8 cellular contexts compared by ENCODE assay signal in genomic region chr1:17922833-17923232, GRCh38.
A peak's percentile ranks its signal among the peaks of the same experiment; 100 is the strongest.
DNase-seq lines count a peak whose midpoint lies in the region; ATAC-seq and TF ChIP-seq lines count a peak whose summit lies in the region.

No MANE protein-coding gene starts in this region.

- no peak overlapping the region for H2BK12ac ChIP-seq in H9 (ENCODE audit: insufficient read length, low read depth, low read length)

- no peak overlapping the region for H3K27ac Mint-ChIP-seq in Calu3 (ENCODE audit: unreplicated experiment)
- H3K27ac Mint-ChIP-seq in H9: no peak overlapping the region
- no peak overlapping the region for H3K27ac Mint-ChIP-seq in neural crest cell (ENCODE audit: unreplicated experiment)

- peak; percentile 31 for DNase-seq in Calu3
- peak; percentile 49 for DNase-seq in H9
- DNase-seq in NCI-H748 (lab: John Stamatoyannopoulos, UW; ENCODE audit: unreplicated experiment): peak; percentile 57
- peak; percentile 63 for DNase-seq in choroid plexus epithelial cell (ENCODE audit: low read depth)
- DNase-seq in neural crest cell (ENCODE audit: low read depth, low spot score): peak; percentile 52
- no peak for DNase-seq in OCI-M2 (lab: John Stamatoyannopoulos, UW; ENCODE audit: unreplicated experiment)
- no peak for DNase-seq in T-helper 9 cell

- no peak overlapping the region for H2AK5ac ChIP-seq in H9 (ENCODE audit: insufficient read length, low read length)

- no peaks in the 10 kb centered on the region for H3K23me2 ChIP-seq in H9 (ENCODE audit: insufficient read length, low read depth, low read length, poor library complexity, severe bottlenecking)

- H3K14ac ChIP-seq in H9 (ENCODE audit: insufficient read depth, low read length): no peak overlapping the region

- H2BK120ac ChIP-seq in H9 (ENCODE audit: low read depth, low read length, poor library complexity, severe bottlenecking): no peak overlapping the region

- no peak overlapping the region for H3T11ph ChIP-seq in H9 (ENCODE audit: low read length)

- H3K9me3 ChIP-seq in H9 (ENCODE audit: control insufficient read depth, low read depth, low read length): no peaks in the 10 kb centered on the region

- H3K9ac ChIP-seq in H9 (ENCODE audit: extremely low read depth, insufficient read length, low read length): no peak overlapping the region

- WGBS in H9 (ENCODE audit: extremely low coverage, insufficient read length, low lambda C conversion rate): no CpG with 5 or more reads among the region's 6 CpGs

- intact Hi-C loops in Calu3 (cut with micrococcal nuclease; ENCODE audit: unreplicated experiment): loop anchor here (10.0 kb wide), 3 partner anchors 182 to 652 kb away; partner anchors contain the start of gene IGSF21

- H3K27ac ChIP-seq in H9 (ENCODE audit: insufficient read length, low read depth, low read length): no peak overlapping the region

- H3K36me3 Mint-ChIP-seq in Calu3 (ENCODE audit: insufficient read depth, unreplicated experiment) (no peaks in the 10 kb centered on the region), H9 (ENCODE audit: insufficient read depth in 1 of 3, low read depth in 3 of 3) (no peaks in the 10 kb centered on the region), neural crest cell (ENCODE audit: low read depth) (no peaks in the 10 kb centered on the region)

- no peaks in the 10 kb centered on the region for H4K20me1 ChIP-seq in H9 (ENCODE audit: control insufficient read depth, insufficient read depth, insufficient read length)

- H3K4me3 Mint-ChIP-seq in Calu3 (ENCODE audit: low read depth, unreplicated experiment) (no peak overlapping the region), H9 (no peak overlapping the region), neural crest cell (no peak overlapping the region)

- no peak overlapping the region for H3K56ac ChIP-seq in H9 (ENCODE audit: insufficient read length, low read depth, low read length)

- no peak overlapping the region for H3K4ac ChIP-seq in H9 (ENCODE audit: low read depth, low read length)

- no peak overlapping the region for H4K5ac ChIP-seq in H9 (ENCODE audit: insufficient read length, low read depth, low read length)

- no peaks in the 10 kb centered on the region for H3K79me1 ChIP-seq in H9 (ENCODE audit: insufficient read depth, low read depth, low read length, poor library complexity, severe bottlenecking)

- no peak overlapping the region for H3K18ac ChIP-seq in H9 (ENCODE audit: insufficient read length, low read depth, low read length)

- no TSS peak for BruUV-seq in Calu3 (replicated peaks; lab: Mats Ljungman, UMichigan)

- no peaks in the 10 kb centered on the region for H3K79me2 ChIP-seq in H9 (ENCODE audit: insufficient read depth, low read length)

- no peak overlapping the region for H4K8ac ChIP-seq in H9 (replicated peaks; ENCODE audit: insufficient read length, low read depth, low read length)

- CTCF ChIA-PET in Calu3 (lab: Charles Lee): interaction anchor here (0.6 to 0.7 kb wide), 3 partner anchors 125 to 653 kb away, joined by 3 read pairs; no protein-coding TSS in a partner anchor

- H3K4me2 ChIP-seq in H9 (ENCODE audit: insufficient read depth, insufficient read length, low read length): no peak overlapping the region

- H3K9me3 Mint-ChIP-seq in Calu3 (ENCODE audit: low read depth, unreplicated experiment) (no peaks in the 10 kb centered on the region), H9 (no peaks in the 10 kb centered on the region; a peak in 1 of 5 replicates), neural crest cell (no peaks in the 10 kb centered on the region)

- no peaks in the 10 kb centered on the region for H3K27me3 ChIP-seq in H9 (ENCODE audit: insufficient read depth, low read length)

- no peak overlapping the region for H4K91ac ChIP-seq in H9 (ENCODE audit: insufficient read length, low read depth, low read length)

- no peaks in the 10 kb centered on the region for H3K4me1 ChIP-seq in H9 (ENCODE audit: insufficient read depth, low read length)

- peaks cover 69% of the 10 kb centered on the region for H3K27me3 Mint-ChIP-seq in Calu3 (ENCODE audit: unreplicated experiment)
- H3K27me3 Mint-ChIP-seq in H9 (ENCODE audit: low read depth): peaks cover 14% of the 10 kb centered on the region
- peaks cover 69% of the 10 kb centered on the region for H3K27me3 Mint-ChIP-seq in neural crest cell (ENCODE audit: low read depth)

- no peak for ATAC-seq in GM21423 (IDR thresholded peaks at IDR 0.05; ENCODE audit: unreplicated experiment)

- no peak overlapping the region for H3K23ac ChIP-seq in H9 (ENCODE audit: insufficient read length, low read depth, low read length)

- no peak overlapping the region for H2BK15ac ChIP-seq in H9 (ENCODE audit: low read depth, low read length)

- H2AFZ ChIP-seq in H9 (ENCODE audit: low read length): no peak overlapping the region

- H2BK20ac ChIP-seq in H9 (ENCODE audit: low read depth, low read length, poor library complexity, severe bottlenecking): no peak overlapping the region

- H3K4me3 ChIP-seq in choroid plexus epithelial cell (ENCODE audit: low read depth, low read length): no peak overlapping the region

- no peak overlapping the region for H2BK5ac ChIP-seq in H9 (ENCODE audit: insufficient read length, low read length)

- no peaks in the 10 kb centered on the region for H3K4me1 Mint-ChIP-seq in Calu3 (ENCODE audit: low read depth, unreplicated experiment)
- peaks cover 9 to 18% of the 10 kb centered on the region in 2 experiments for H3K4me1 Mint-ChIP-seq in H9
- H3K4me1 Mint-ChIP-seq in neural crest cell: no peaks in the 10 kb centered on the region

- peak; percentile 14 for TF ChIP-seq CTCF in Calu3 (IDR thresholded peaks at IDR 0.05; ENCODE audit: unreplicated experiment)
- TF ChIP-seq CTCF in H9 (conservative IDR thresholded peaks at IDR 0.05): peak; percentile 89
- peak; percentile 72 for TF ChIP-seq CTCF in choroid plexus epithelial cell (conservative IDR thresholded peaks at IDR 0.05; ENCODE audit: low read depth, low read length)
- TF ChIP-seq CTCF in neural crest cell (conservative IDR thresholded peaks at IDR 0.05): peak; percentile 70

Comparison
In these comparisons a context has a peak if more than half of its experiments do, and no peak if none do; other contexts are left out.
1. DNase-seq: peak in Calu3 (single experiment), H9 (single experiment), NCI-H748 (single experiment), choroid plexus epithelial cell (single experiment) and neural crest cell (single experiment); none in OCI-M2 (single experiment) and T-helper 9 cell (single experiment).
2. CTCF ChIP-seq: peak in every context shown above with its lines; median percentile 89 in H9; 72 in choroid plexus epithelial cell; 70 in neural crest cell; 14 in Calu3.